Comparison of ENCODE assay signal across 25 cellular contexts in genomic region chr7:42605381-42605780, GRCh38.
DNase-seq lines count a peak whose midpoint lies in the region; ATAC-seq, FAIRE-seq and TF ChIP-seq lines count a peak whose summit lies in the region.
"Had no signal": no experiment of that assay in that cellular context is flagged by ENCODE, and none has a peak within 500 bp of the region (broad histone marks: within the 10 kb centered on the region; RNA-seq: fewer than 3 reads in every experiment).

No MANE protein-coding gene starts in this region.

- H3K4me1 ChIP-seq in left lung (no peaks in the 10 kb centered on the region), prostate gland (replicated peaks) (no peaks in the 10 kb centered on the region), kidney (ENCODE audit: control insufficient read depth in 1 of 2, insufficient read depth in 1 of 2, low read depth in 1 of 2, low read length in 2 of 2) (no peaks in the 10 kb centered on the region)
- H3K4me1 ChIP-seq: adrenal gland, right atrium auricular region had no signal

- in situ Hi-C loops in SK-MEL-5 (cut with HindIII; ENCODE audit: low pct_unique_long_range_greater_than_20kb, low sequenced_read_pairs), result no loop called here

- POLR2A ChIA-PET in RWPE1 (lab: Yijun Ruan, JAX; ENCODE audit: low non-redundant PET), result no interaction called here

- intact Hi-C loops in left lung (cut with DNase I), result no loop called here
- intact Hi-C loops in prostate gland (cut with DNase I), result no loop called here
- intact Hi-C loops in kidney (cut with DNase I), result no loop called here

- H3K27ac ChIP-seq in left lung (no peak overlapping the region), prostate gland (no peak overlapping the region), RWPE1 (no peak overlapping the region), kidney (ENCODE audit: low read depth in 2 of 2, low read length in 2 of 2) (no peak overlapping the region)
- H3K27ac ChIP-seq: adrenal gland, neutrophil, right atrium auricular region had no signal

- no peak overlapping the region for H3K4me3 ChIP-seq in left lung
- no peak overlapping the region for H3K4me3 ChIP-seq in retinal pigment epithelial cell (ENCODE audit: low read length)
- H3K4me3 ChIP-seq in prostate gland, result no peak overlapping the region
- H3K4me3 ChIP-seq in kidney (ENCODE audit: low read length in 2 of 2), result no peak overlapping the region
- H3K4me3 ChIP-seq: adrenal gland, right atrium auricular region had no signal

- CTCF ChIA-PET in RWPE1 (lab: Yijun Ruan, JAX), result no interaction called here

- no peak overlapping the region for H3K9ac ChIP-seq in kidney (ENCODE audit: low read length in 2 of 2)

- H3K27me3 ChIP-seq in left lung (no peaks in the 10 kb centered on the region), prostate gland (replicated peaks; ENCODE audit: insufficient read depth) (no peaks in the 10 kb centered on the region)
- H3K27me3 ChIP-seq: adrenal gland, neutrophil, right atrium auricular region had no signal

- 54% methylated on average over 5 of the region's 5 CpGs for WGBS in prostate gland

- DNase-seq in Ammon's horn (ENCODE audit: low spot score), result peak; percentile 27
- DNase-seq in SK-MEL-5 (ENCODE audit: low read depth, low spot score), result peak; percentile 25
- DNase-seq in left lung, result no peak
- DNase-seq in retinal pigment epithelial cell (ENCODE audit: low read depth), result peak; percentile 43
- no peak for DNase-seq in prostate gland (ENCODE audit: low spot score)
- no peak for DNase-seq in NCI-H1105 treated with DMSO at 0.1 percent for 48 hours (lab: John Stamatoyannopoulos, UW)
- DNase-seq in RWPE1 (ENCODE audit: low spot score), result no peak
- no peak for DNase-seq in kidney
- DNase-seq: activated CD4-positive, CD25-positive, alpha-beta regulatory T cell treated with anti-CD3 and anti-CD28 coated beads, Interleukin-2, amount 50 U/mL, for 72 hours; activated CD8-positive, alpha-beta T cell treated with anti-CD3 and anti-CD28 coated beads for 36 hours; activated gamma-delta T cell; activated T-cell treated with anti-CD3 and anti-CD28 coated beads for 4 hours; adrenal gland; caudate nucleus; CD4-positive, CD25-positive, alpha-beta regulatory T cell; dermis blood vessel endothelial cell; GDM1; Karpas-422; NCI-H1048; NCI-H187 treated with DMSO at 0.1 percent for 48 hours; NCI-H2227 treated with DMSO at 0.1 percent for 48 hours; Right ventricle myocardium superior had no signal

- FAIRE-seq in kidney (lab: Jason Lieb, UNC), result no peak
- FAIRE-seq: TTC549 had no signal

- TF ChIP-seq CTCF in left lung (IDR thresholded peaks at IDR 0.05), result no peak
- no peak for TF ChIP-seq CTCF in retinal pigment epithelial cell (conservative IDR thresholded peaks at IDR 0.05; ENCODE audit: low read depth, low read length)
- TF ChIP-seq CTCF in prostate gland (IDR thresholded peaks at IDR 0.05), result no peak
- TF ChIP-seq CTCF in RWPE1 (conservative IDR thresholded peaks at IDR 0.05; ENCODE audit: low read depth), result no peak
- TF ChIP-seq CTCF in kidney (IDR thresholded peaks at IDR 0.05; ENCODE audit: borderline replicate concordance, extremely low read depth, insufficient read depth), result no peak

- H3K36me3 ChIP-seq in left lung (no peaks in the 10 kb centered on the region), prostate gland (no peaks in the 10 kb centered on the region), kidney (ENCODE audit: control insufficient read depth in 1 of 2, insufficient read depth in 2 of 2, low read length in 2 of 2) (no peaks in the 10 kb centered on the region)
- H3K36me3 ChIP-seq: adrenal gland, neutrophil, right atrium auricular region had no signal

- no peak for TF ChIP-seq POLR2A in prostate gland (IDR thresholded peaks at IDR 0.05)

- H3K9me3 ChIP-seq in left lung, result no peaks in the 10 kb centered on the region
- no peaks in the 10 kb centered on the region for H3K9me3 ChIP-seq in prostate gland
- no peaks in the 10 kb centered on the region for H3K9me3 ChIP-seq in kidney (ENCODE audit: control insufficient read depth in 1 of 2, low read length in 2 of 2)
- H3K9me3 ChIP-seq: adrenal gland, neutrophil, right atrium auricular region had no signal

- peak; percentile 34 for ATAC-seq in left lung
- ATAC-seq: activated CD8-positive, alpha-beta T cell treated with anti-CD3 and anti-CD28 coated beads for 36 hours had no signal

Comparison
In these comparisons a context has a peak if more than half of its experiments do, and no peak if none do; other contexts are left out.
1. DNase-seq: peak in Ammon's horn (single experiment), SK-MEL-5 (single experiment) and retinal pigment epithelial cell (single experiment); none in left lung (0 of 2), prostate gland (single experiment), NCI-H1105 treated with DMSO at 0.1 percent for 48 hours (single experiment), RWPE1 (single experiment) and kidney (single experiment).